24 cellular contexts compared by ENCODE assay signal in the genomic region with DNA sequence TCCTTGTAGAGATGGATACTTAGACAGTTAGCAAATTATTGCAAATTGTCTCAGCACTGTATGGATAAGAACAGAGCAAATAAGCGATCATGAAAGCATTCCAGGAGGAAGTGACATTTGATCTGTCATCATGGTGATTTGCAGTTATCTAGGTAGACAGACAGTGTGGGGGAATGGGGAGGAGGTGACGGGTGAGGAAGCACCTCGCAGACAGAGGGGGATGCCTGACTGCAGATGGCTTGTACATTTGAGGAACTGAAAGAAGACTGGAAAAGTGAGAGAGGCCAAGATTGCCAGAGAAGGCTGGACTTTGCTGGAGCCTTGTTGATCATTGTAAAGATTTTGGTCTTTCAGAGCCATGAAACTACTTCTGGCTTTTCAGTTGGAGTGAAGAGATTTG.
DNase-seq lines count a peak whose midpoint lies in the region; ATAC-seq, FAIRE-seq and TF ChIP-seq lines count a peak whose summit lies in the region.
"Had no signal": no experiment of that assay in that cellular context is flagged by ENCODE, and none has a peak within 500 bp of the region (broad histone marks: within the 10 kb centered on the region; RNA-seq: fewer than 3 reads in every experiment).

No MANE protein-coding gene starts in this region.

- CTCF ChIA-PET in GM12878 (lab: Yijun Ruan, JAX) = no interaction called here
- CTCF ChIA-PET in activated naive CD4-positive, alpha-beta T cell treated with anti-CD3 and anti-CD28 coated beads for 36 hours (lab: Charles Lee) = no interaction called here

- no peak for TF ChIP-seq POLR2A in GM12878 (IDR thresholded peaks at IDR 0.05; ENCODE audit: low read depth, low read length)

- no peaks in the 10 kb centered on the region for H3K36me3 Mint-ChIP-seq in stimulated activated memory B cell treated with anti-CD40 and anti-IgM and Interleukin-4, amounts not matched to agents 10 μg/mL and 1 μg/mL and 100 μg/mL, for 72 hours
- no peaks in the 10 kb centered on the region for H3K36me3 Mint-ChIP-seq in activated naive CD4-positive, alpha-beta T cell treated with anti-CD3 and anti-CD28 coated beads for 36 hours (ENCODE audit: low read depth)
- H3K36me3 Mint-ChIP-seq: IgD-negative memory B cell had no signal

- H3K9ac ChIP-seq in GM12878 (ENCODE audit: control insufficient read depth, insufficient read depth, low read length) = no peak overlapping the region

- TF ChIP-seq EP300 in GM12878 (IDR thresholded peaks at IDR 0.05; ENCODE audit: borderline replicate concordance in 1 of 2, control insufficient read depth in 1 of 2, low read depth in 2 of 2, low read length in 2 of 2) = no peak

- ATAC-seq in GM12878 = no peak
- ATAC-seq in stimulated activated memory B cell treated with anti-CD40 and anti-IgM and Interleukin-4, amounts not matched to agents 10 μg/mL and 1 μg/mL and 100 μg/mL, for 72 hours = peak; percentile 64
- ATAC-seq: activated T-cell treated with anti-CD3 and anti-CD28 coated beads, Interleukin-2, amount 50 U/mL, for 4 hours; heart right ventricle; left ventricle myocardium superior; Panc1 had no signal

- H3K79me2 ChIP-seq in GM12878 (ENCODE audit: control insufficient read depth, insufficient read depth, low read length) = no peaks in the 10 kb centered on the region

- in situ Hi-C loops in GM12878 (cut with MboI) = no loop called here

- RAD21 ChIA-PET in GM12878 (lab: Charles Lee; ENCODE audit: unreplicated experiment) = no interaction called here

- H3K4me3 ChIP-seq in GM12878 = no peak overlapping the region
- H3K4me3 ChIP-seq: heart right ventricle, SJSA1 had no signal

- no peaks in the 10 kb centered on the region for H3K27me3 ChIP-seq in GM12878 (replicated peaks in 1 of 2; ENCODE audit: control insufficient read depth in 2 of 2, insufficient read depth in 2 of 2, low read length in 1 of 2)
- H3K27me3 ChIP-seq: heart right ventricle, SJSA1 had no signal

- SMC1A ChIA-PET in GM12878 (lab: Charles Lee; ENCODE audit: uncharacterized antibody, unreplicated experiment) = no interaction called here

- no peak overlapping the region for H3K4me3 Mint-ChIP-seq in stimulated activated memory B cell treated with anti-CD40 and anti-IgM and Interleukin-4, amounts not matched to agents 10 μg/mL and 1 μg/mL and 100 μg/mL, for 72 hours
- no peak overlapping the region for H3K4me3 Mint-ChIP-seq in activated naive CD4-positive, alpha-beta T cell treated with anti-CD3 and anti-CD28 coated beads for 36 hours
- H3K4me3 Mint-ChIP-seq: activated T-cell treated with anti-CD3 and anti-CD28 coated beads, Interleukin-2, amount 50 U/mL, for 4 hours; IgD-negative memory B cell had no signal

- H3K27me3 Mint-ChIP-seq in stimulated activated memory B cell treated with anti-CD40 and anti-IgM and Interleukin-4, amounts not matched to agents 10 μg/mL and 1 μg/mL and 100 μg/mL, for 72 hours = peaks cover 11% of the 10 kb centered on the region
- H3K27me3 Mint-ChIP-seq in activated naive CD4-positive, alpha-beta T cell treated with anti-CD3 and anti-CD28 coated beads for 36 hours (ENCODE audit: low read depth) = peaks cover 12% of the 10 kb centered on the region
- H3K27me3 Mint-ChIP-seq: IgD-negative memory B cell had no signal

- 2% methylated on average over 3 of the region's 3 CpGs for WGBS in GM12878 (ENCODE audit: insufficient coverage, insufficient replicate concordance, low lambda C conversion rate, missing lambda C conversion rate)

- no peaks in the 10 kb centered on the region for H3K9me3 Mint-ChIP-seq in stimulated activated memory B cell treated with anti-CD40 and anti-IgM and Interleukin-4, amounts not matched to agents 10 μg/mL and 1 μg/mL and 100 μg/mL, for 72 hours
- H3K9me3 Mint-ChIP-seq in activated naive CD4-positive, alpha-beta T cell treated with anti-CD3 and anti-CD28 coated beads for 36 hours = no peaks in the 10 kb centered on the region
- H3K9me3 Mint-ChIP-seq: activated T-cell treated with anti-CD3 and anti-CD28 coated beads, Interleukin-2, amount 50 U/mL, for 4 hours had no signal

- H3K4me2 ChIP-seq in GM12878 (ENCODE audit: control insufficient read depth, insufficient read depth) = no peak overlapping the region

- H3K4me1 Mint-ChIP-seq in stimulated activated memory B cell treated with anti-CD40 and anti-IgM and Interleukin-4, amounts not matched to agents 10 μg/mL and 1 μg/mL and 100 μg/mL, for 72 hours = peaks cover 6% of the 10 kb centered on the region
- H3K4me1 Mint-ChIP-seq in activated naive CD4-positive, alpha-beta T cell treated with anti-CD3 and anti-CD28 coated beads for 36 hours (ENCODE audit: low read depth) = no peaks in the 10 kb centered on the region

- no peak for TF ChIP-seq CTCF in GM12878 (IDR thresholded peaks at IDR 0.05 in 2 of 3, conservative IDR thresholded peaks at IDR 0.05 in 1 of 3; ENCODE audit: control insufficient read depth in 2 of 3, extremely low read depth in 1 of 3, insufficient read depth in 1 of 3, low read depth in 3 of 3, low read length in 3 of 3)

- intact Hi-C loops in GM12878 (cut with micrococcal nuclease; ENCODE audit: unreplicated experiment) = no loop called here
- intact Hi-C loops in activated naive CD4-positive, alpha-beta T cell treated with anti-CD3 and anti-CD28 coated beads for 36 hours (cut with micrococcal nuclease) = no loop called here

- no TSS peak for BruUV-seq in GM12878 (replicated peaks; lab: Mats Ljungman, UMichigan)

- no peak for FAIRE-seq in GM12878 (lab: Jason Lieb, UNC)
- FAIRE-seq: urothelium cell line had no signal

- no peaks in the 10 kb centered on the region for H4K20me1 ChIP-seq in GM12878 (ENCODE audit: control insufficient read depth, insufficient read depth)

- H3K27ac Mint-ChIP-seq in stimulated activated memory B cell treated with anti-CD40 and anti-IgM and Interleukin-4, amounts not matched to agents 10 μg/mL and 1 μg/mL and 100 μg/mL, for 72 hours = no peak overlapping the region
- H3K27ac Mint-ChIP-seq in activated naive CD4-positive, alpha-beta T cell treated with anti-CD3 and anti-CD28 coated beads for 36 hours = no peak overlapping the region
- H3K27ac Mint-ChIP-seq: IgD-negative memory B cell had no signal

- no peak overlapping the region for H3K27ac ChIP-seq in GM12878 (ENCODE audit: control insufficient read depth, insufficient read depth)
- H3K27ac ChIP-seq: 22Rv1, heart right ventricle, SJSA1 had no signal

- H2AFZ ChIP-seq in GM12878 (ENCODE audit: control insufficient read depth, low read depth, low read length) = no peak overlapping the region

- no peaks in the 10 kb centered on the region for H3K4me1 ChIP-seq in GM12878 (ENCODE audit: control insufficient read depth, insufficient read depth, low read length)
- H3K4me1 ChIP-seq: heart right ventricle, SJSA1 had no signal

- no peak for TF ChIP-seq RAD21 in GM12878 (IDR thresholded peaks at IDR 0.05; ENCODE audit: insufficient read depth, low read depth, low read length)

- no peaks in the 10 kb centered on the region for H3K9me3 ChIP-seq in GM12878 (replicated peaks; ENCODE audit: control insufficient read depth, insufficient read depth, low read length)
- H3K9me3 ChIP-seq: heart right ventricle, SJSA1 had no signal

- POLR2A ChIA-PET in GM12878 (lab: Charles Lee) = no interaction called here

- DNase-seq in NCI-H187 treated with DMSO at 0.1 percent for 48 hours (lab: John Stamatoyannopoulos, UW) (peak; percentile 4), NCI-H187 (lab: John Stamatoyannopoulos, UW) (no peak), NCI-H526 treated with DMSO at 0.1 percent for 48 hours (lab: John Stamatoyannopoulos, UW) (peak; percentile 1), GM12878 (ENCODE audit: low read depth, low spot score) (no peak), activated gamma-delta T cell treated with Interleukin-2 at 50 U/mL for 16 hours (no peak), midbrain (lab: John Stamatoyannopoulos, UW) (no peak)
- DNase-seq in activated naive CD4-positive, alpha-beta T cell treated with anti-CD3 and anti-CD28 coated beads for 36 hours = no peak
- DNase-seq: activated CD8-positive, alpha-beta memory T cell treated with anti-CD3 and anti-CD28 coated beads for 24 hours; activated naive CD4-positive, alpha-beta T cell treated with anti-CD3 and anti-CD28 coated beads, Interleukin-2, amount 50 U/mL, for 16 hours; activated T-cell treated with anti-CD3 and anti-CD28 coated beads, Interleukin-2, amount 50 U/mL, for 4 hours; AML-193; dermis blood vessel endothelial cell; heart right ventricle; left ventricle myocardium superior; NCI-H1048; NCI-H69; retina; stimulated activated CD4-positive, alpha-beta T cell treated with anti-CD3 and anti-CD28 coated beads, Interleukin-12 subunit alpha, Interleukin-12 subunit beta, amount 100 ng/mL, for 4 hours had no signal

- no peaks in the 10 kb centered on the region for H3K36me3 ChIP-seq in GM12878 (ENCODE audit: control insufficient read depth in 2 of 2, insufficient read depth in 2 of 2, low read length in 1 of 2)
- H3K36me3 ChIP-seq: heart right ventricle, SJSA1 had no signal

TF ChIP-seq in GM12878, 131 proteins besides CTCF, POLR2A, EP300 and RAD21 (continues in another document):
- TF ChIP-seq NBN (IDR thresholded peaks at IDR 0.05) (no peak), GABPA (IDR thresholded peaks at IDR 0.05; ENCODE audit: low read depth) (no peak), MYC (IDR thresholded peaks at IDR 0.05; ENCODE audit: insufficient read depth, insufficient read length, insufficient replicate concordance, low read length, severe bottlenecking) (no peak), SMARCA5 (IDR thresholded peaks at IDR 0.05) (no peak), SPI1 (IDR thresholded peaks at IDR 0.05; ENCODE audit: borderline replicate concordance, insufficient read depth, low read depth, low read length) (peak; percentile 63), RUNX3 (IDR thresholded peaks at IDR 0.05; ENCODE audit: low read length) (no peak), BCL11A (IDR thresholded peaks at IDR 0.05; ENCODE audit: low read depth, low read length) (no peak)

Comparison
In these comparisons a context has a peak if more than half of its experiments do, and no peak if none do; other contexts are left out.
1. DNase-seq: peak in NCI-H187 treated with DMSO at 0.1 percent for 48 hours (single experiment) and NCI-H526 treated with DMSO at 0.1 percent for 48 hours (single experiment); none in NCI-H187 (0 of 2), GM12878 (single experiment), activated gamma-delta T cell treated with Interleukin-2 at 50 U/mL for 16 hours (single experiment), activated naive CD4-positive, alpha-beta T cell treated with anti-CD3 and anti-CD28 coated beads for 36 hours (single experiment) and midbrain (single experiment).